In genomic region chr10:99673492-99673891, GRCh38 we compare ENCODE assay signal across 1 cellular context.
TF ChIP-seq lines count a peak whose summit lies in the region.

No MANE protein-coding gene starts in this region.

TF ChIP-seq in HepG2, 621 proteins besides CTCF, POLR2A, EP300 and RAD21 (continued from another document):
- no peak for TF ChIP-seq MLXIP (CRISPR knock-in tag; IDR thresholded peaks at IDR 0.05; ENCODE audit: borderline replicate concordance)
- TF ChIP-seq MED1 (CRISPR knock-in tag; IDR thresholded peaks at IDR 0.05): no peak
- TF ChIP-seq HDAC2 (CRISPR knock-in tag; IDR thresholded peaks at IDR 0.05): no peak
- TF ChIP-seq ZNF773 (CRISPR knock-in tag; IDR thresholded peaks at IDR 0.05; ENCODE audit: borderline replicate concordance): no peak
- TF ChIP-seq IKZF4 (CRISPR knock-in tag; IDR thresholded peaks at IDR 0.05; ENCODE audit: borderline replicate concordance, low read depth, not compliant biosample characterization): no peak
- TF ChIP-seq PHF21A (CRISPR knock-in tag; IDR thresholded peaks at IDR 0.05): no peak
- TF ChIP-seq, protein P1, sequence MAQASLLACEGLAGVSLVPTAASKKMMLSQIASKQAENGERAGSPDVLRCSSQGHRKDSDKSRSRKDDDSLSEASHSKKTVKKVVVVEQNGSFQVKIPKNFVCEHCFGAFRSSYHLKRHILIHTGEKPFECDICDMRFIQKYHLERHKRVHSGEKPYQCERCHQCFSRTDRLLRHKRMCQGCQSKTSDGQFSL (CRISPR knock-in tag; IDR thresholded peaks at IDR 0.05): no peak
- TF ChIP-seq ZBTB42 (CRISPR knock-in tag; IDR thresholded peaks at IDR 0.05): no peak
- TF ChIP-seq RFX1 (IDR thresholded peaks at IDR 0.05): no peak
- no peak for TF ChIP-seq ATM (IDR thresholded peaks at IDR 0.05; ENCODE audit: borderline replicate concordance)
- no peak for TF ChIP-seq HMGA1 (CRISPR knock-in tag; conservative IDR thresholded peaks at IDR 0.05)
- no peak for TF ChIP-seq FOXO1 (CRISPR knock-in tag; IDR thresholded peaks at IDR 0.05)
- 0 out of 2 replicates have a peak, but pooled peaks have one; percentile 16 for TF ChIP-seq TFE3 (CRISPR knock-in tag; IDR thresholded peaks at IDR 0.05)
- no peak for TF ChIP-seq TEAD2 (CRISPR knock-in tag; IDR thresholded peaks at IDR 0.05)
- no peak for TF ChIP-seq MNT (IDR thresholded peaks at IDR 0.05)
- no peak for TF ChIP-seq TBX2 (CRISPR knock-in tag; IDR thresholded peaks at IDR 0.05; ENCODE audit: borderline replicate concordance)
- TF ChIP-seq GPN1 (CRISPR knock-in tag; IDR thresholded peaks at IDR 0.05; ENCODE audit: borderline replicate concordance): no peak
- TF ChIP-seq, protein P2, sequence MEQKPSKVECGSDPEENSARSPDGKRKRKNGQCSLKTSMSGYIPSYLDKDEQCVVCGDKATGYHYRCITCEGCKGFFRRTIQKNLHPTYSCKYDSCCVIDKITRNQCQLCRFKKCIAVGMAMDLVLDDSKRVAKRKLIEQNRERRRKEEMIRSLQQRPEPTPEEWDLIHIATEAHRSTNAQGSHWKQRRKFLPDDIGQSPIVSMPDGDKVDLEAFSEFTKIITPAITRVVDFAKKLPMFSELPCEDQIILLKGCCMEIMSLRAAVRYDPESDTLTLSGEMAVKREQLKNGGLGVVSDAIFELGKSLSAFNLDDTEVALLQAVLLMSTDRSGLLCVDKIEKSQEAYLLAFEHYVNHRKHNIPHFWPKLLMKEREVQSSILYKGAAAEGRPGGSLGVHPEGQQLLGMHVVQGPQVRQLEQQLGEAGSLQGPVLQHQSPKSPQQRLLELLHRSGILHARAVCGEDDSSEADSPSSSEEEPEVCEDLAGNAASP (CRISPR knock-in tag; IDR thresholded peaks at IDR 0.05; ENCODE audit: borderline replicate concordance): peak; percentile 17; the same call in 1 of the 2 replicates
- no peak for TF ChIP-seq BORCS8-MEF2B (CRISPR knock-in tag; IDR thresholded peaks at IDR 0.05)
- TF ChIP-seq ZNF260 (CRISPR knock-in tag; IDR thresholded peaks at IDR 0.05; ENCODE audit: borderline replicate concordance, low read depth): no peak
- TF ChIP-seq, protein P3, sequence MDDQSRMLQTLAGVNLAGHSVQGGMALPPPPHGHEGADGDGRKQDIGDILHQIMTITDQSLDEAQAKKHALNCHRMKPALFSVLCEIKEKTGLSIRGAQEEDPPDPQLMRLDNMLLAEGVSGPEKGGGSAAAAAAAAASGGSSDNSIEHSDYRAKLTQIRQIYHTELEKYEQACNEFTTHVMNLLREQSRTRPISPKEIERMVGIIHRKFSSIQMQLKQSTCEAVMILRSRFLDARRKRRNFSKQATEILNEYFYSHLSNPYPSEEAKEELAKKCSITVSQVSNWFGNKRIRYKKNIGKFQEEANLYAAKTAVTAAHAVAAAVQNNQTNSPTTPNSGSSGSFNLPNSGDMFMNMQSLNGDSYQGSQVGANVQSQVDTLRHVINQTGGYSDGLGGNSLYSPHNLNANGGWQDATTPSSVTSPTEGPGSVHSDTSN (CRISPR knock-in tag; IDR thresholded peaks at IDR 0.05; ENCODE audit: borderline replicate concordance): no peak
- peak; percentile 82 for TF ChIP-seq HNF4A (CRISPR knock-in tag; IDR thresholded peaks at IDR 0.05)
- TF ChIP-seq, protein P4, sequence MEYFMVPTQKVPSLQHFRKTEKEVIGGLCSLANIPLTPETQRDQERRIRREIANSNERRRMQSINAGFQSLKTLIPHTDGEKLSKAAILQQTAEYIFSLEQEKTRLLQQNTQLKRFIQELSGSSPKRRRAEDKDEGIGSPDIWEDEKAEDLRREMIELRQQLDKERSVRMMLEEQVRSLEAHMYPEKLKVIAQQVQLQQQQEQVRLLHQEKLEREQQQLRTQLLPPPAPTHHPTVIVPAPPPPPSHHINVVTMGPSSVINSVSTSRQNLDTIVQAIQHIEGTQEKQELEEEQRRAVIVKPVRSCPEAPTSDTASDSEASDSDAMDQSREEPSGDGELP (IDR thresholded peaks at IDR 0.05; ENCODE audit: borderline replicate concordance, low read depth): peak; percentile 13; the same call in 1 of the 2 replicates
- TF ChIP-seq ATF1 (CRISPR knock-in tag; IDR thresholded peaks at IDR 0.05): 0 out of 2 replicates have a peak, but pooled peaks have one; percentile 11
- 0 out of 2 replicates have a peak, but pooled peaks have one; percentile 19 for TF ChIP-seq BCL6 (CRISPR knock-in tag; IDR thresholded peaks at IDR 0.05)
- TF ChIP-seq YY1 (IDR thresholded peaks at IDR 0.05; ENCODE audit: insufficient read depth, insufficient replicate concordance, low read depth, low read length): peak; percentile 34
- no peak for TF ChIP-seq MATR3 (CRISPR knock-in tag; IDR thresholded peaks at IDR 0.05)
- TF ChIP-seq ZMYM4 (CRISPR knock-in tag; IDR thresholded peaks at IDR 0.05): peak; percentile 54
- no peak for TF ChIP-seq ZNF329 (CRISPR knock-in tag; IDR thresholded peaks at IDR 0.05; ENCODE audit: low read depth)
- TF ChIP-seq ZNF10 (CRISPR knock-in tag; IDR thresholded peaks at IDR 0.05; ENCODE audit: borderline replicate concordance, low read depth): no peak
- no peak for TF ChIP-seq PAF1 (CRISPR knock-in tag; IDR thresholded peaks at IDR 0.05)
- TF ChIP-seq HNF4G (IDR thresholded peaks at IDR 0.05; ENCODE audit: borderline replicate concordance, low read depth, low read length): peak; percentile 75
- TF ChIP-seq HNF4G (CRISPR knock-in tag; IDR thresholded peaks at IDR 0.05; ENCODE audit: borderline replicate concordance, low read depth): no peak
- no peak for TF ChIP-seq ZNF660 (CRISPR knock-in tag; IDR thresholded peaks at IDR 0.05; ENCODE audit: borderline replicate concordance, low read depth)
- TF ChIP-seq MAX (IDR thresholded peaks at IDR 0.05): peak; percentile 31; the same call in 1 of the 2 replicates
- no peak for TF ChIP-seq KMT2B (CRISPR knock-in tag; IDR thresholded peaks at IDR 0.05)
- no peak for TF ChIP-seq ZNF496 (CRISPR knock-in tag; IDR thresholded peaks at IDR 0.05; ENCODE audit: insufficient replicate concordance)
